ENCODE assay signal across 22 cellular contexts in genomic region chr16:21190599-21190998, GRCh38. TPM values are rescaled to one million over a fixed set of nuclear protein-coding genes. Genes with fewer than 3 reads are reported as not detected.
"Had no signal": no experiment of that assay in that cellular context is flagged by ENCODE, and none has a peak within 500 bp of the region (broad histone marks: within the 10 kb centered on the region; RNA-seq: fewer than 3 reads in every experiment).

No MANE protein-coding gene starts in this region.

- H3K27me3 ChIP-seq: right lobe of liver had no signal

- ATAC-seq: effector memory CD8-positive, alpha-beta T cell; heart left ventricle; left lung; natural killer cell treated with Interleukin-12 subunit alpha and Interleukin-12 subunit beta and Interleukin-15 and Interleukin-18, amount 100 ng/mL, for 72 hours; right lobe of liver; stimulated activated naive B cell treated with anti-CD40 and anti-IgM and Interleukin-4, amounts not matched to agents 10 μg/mL and 1 μg/mL and 100 μg/mL, for 72 hours had no signal

- H3K4me3 ChIP-seq: heart left ventricle, left lung, prostate gland, right lobe of liver, spleen had no signal

- H3K27ac ChIP-seq: epithelial cell of prostate, heart left ventricle, left lung, prostate gland, right lobe of liver, spleen had no signal

- H3K4me1 ChIP-seq: prostate gland, right lobe of liver had no signal

- H3K36me3 ChIP-seq: heart left ventricle, left lung, prostate gland, right lobe of liver, spleen had no signal

- H3K9me3 ChIP-seq: prostate gland, right lobe of liver had no signal

- DNase-seq: activated CD4-positive, alpha-beta T cell treated with anti-CD3 and anti-CD28 coated beads, Interleukin-2, amount 50 U/mL, for 1 hour; activated CD4-positive, CD25-positive, alpha-beta regulatory T cell; activated naive CD4-positive, alpha-beta T cell treated with anti-CD3 and anti-CD28 coated beads, Interleukin-2, amount 50 U/mL, for 16 hours; amniotic stem cell; cortex of kidney; effector memory CD8-positive, alpha-beta T cell; foreskin melanocyte; heart left ventricle; left lung; nucleus accumbens; right lobe of liver; spleen; stimulated activated CD4-positive, alpha-beta T cell treated with anti-CD3 and anti-CD28 coated beads, Interleukin-1b, Interleukin-23, amount 100 ng/mL, for 48 hours; stimulated activated naive B cell treated with anti-CD40 and anti-IgM and Interleukin-4, amounts not matched to agents 10 μg/mL and 1 μg/mL and 100 μg/mL, for 72 hours; T-helper 2 cell; trophoblast cell had no signal

RNA-seq across cellular contexts. Expression of gene ZP2, which starts 20.8 kb away (rescaled TPM):
- total RNA-seq: activated T-helper 2 cell treated with anti-CD3 and anti-CD28 coated beads, Interferon-gamma antibody, Interleukin-2, Interleukin-4, amounts not matched to agents 10 μg/mL and 5 μg/mL and 100 μg/mL, durations not matched to agents 14 hours and 24 hours and 36 hours; heart left ventricle; left lung; natural killer cell treated with Interleukin-12 subunit alpha and Interleukin-12 subunit beta and Interleukin-15 and Interleukin-18, amount 100 ng/mL, for 72 hours; prostate gland; right lobe of liver; spleen; subcutaneous adipose tissue had no signal
- polyA plus RNA-seq: heart left ventricle, keratinocyte, spleen had no signal

RNA-seq across cellular contexts. Expression of gene DNAH3, which starts 40.0 kb away (rescaled TPM):
- total RNA-seq: right lobe of liver, spleen had no signal

RNA-seq across cellular contexts. Expression of gene ANKS4B, which starts 42.9 kb away (rescaled TPM):
- total RNA-seq: activated T-helper 2 cell treated with anti-CD3 and anti-CD28 coated beads, Interferon-gamma antibody, Interleukin-2, Interleukin-4, amounts not matched to agents 10 μg/mL and 5 μg/mL and 100 μg/mL, durations not matched to agents 14 hours and 24 hours and 36 hours; heart left ventricle; left lung; natural killer cell treated with Interleukin-12 subunit alpha and Interleukin-12 subunit beta and Interleukin-15 and Interleukin-18, amount 100 ng/mL, for 72 hours; prostate gland; spleen; subcutaneous adipose tissue had no signal
- polyA plus RNA-seq: heart left ventricle, keratinocyte had no signal
